21 cellular contexts compared by ENCODE assay signal in the genomic region with DNA sequence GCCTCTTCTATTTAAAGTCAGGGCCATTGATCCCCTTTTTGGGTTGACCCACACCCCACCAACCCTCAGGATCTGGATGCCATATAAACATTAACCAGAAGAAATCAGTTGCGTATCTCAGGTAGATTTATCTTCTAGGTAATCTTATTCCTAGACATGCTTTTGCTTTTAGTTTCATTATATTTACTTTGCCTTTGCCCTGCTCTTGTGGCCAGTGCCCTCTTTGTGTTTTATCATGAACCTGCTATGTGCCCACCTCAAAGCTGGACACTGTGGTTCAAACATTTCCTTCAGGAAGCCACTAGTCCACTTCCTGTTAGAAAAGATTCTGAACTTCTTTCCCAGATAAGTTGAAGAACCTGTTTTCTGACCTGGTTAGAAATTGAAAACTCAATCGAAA.
DNase-seq lines count a peak whose midpoint lies in the region; ATAC-seq, FAIRE-seq and TF ChIP-seq lines count a peak whose summit lies in the region.
"Had no signal": no experiment of that assay in that cellular context is flagged by ENCODE, and none has a peak within 500 bp of the region (broad histone marks: within the 10 kb centered on the region; RNA-seq: fewer than 3 reads in every experiment).

No MANE protein-coding gene starts in this region.

- no TSS peak for BruUV-seq in HepG2 (replicated peaks; lab: Mats Ljungman, UMichigan)

- no peak overlapping the region for H3K4me2 ChIP-seq in HepG2 (ENCODE audit: low read depth, low read length)
- H3K4me2 ChIP-seq: neural progenitor cell had no signal

- H3K36me3 ChIP-seq in left ventricle myocardium inferior, result no peaks in the 10 kb centered on the region
- no peaks in the 10 kb centered on the region for H3K36me3 ChIP-seq in esophagus squamous epithelium
- H3K36me3 ChIP-seq in psoas muscle (ENCODE audit: insufficient read depth in 1 of 2, low read depth in 1 of 2), result no peaks in the 10 kb centered on the region
- H3K36me3 ChIP-seq in HepG2 (replicated peaks in 1 of 2; ENCODE audit: control insufficient read depth in 1 of 2, insufficient read depth in 2 of 2, low read length in 2 of 2), result no peaks in the 10 kb centered on the region
- H3K36me3 ChIP-seq: neural progenitor cell, thyroid gland had no signal

- CTCF ChIA-PET in HepG2 (lab: Yijun Ruan, JAX; ENCODE audit: low intra/inter-chr PET ratio, low total read pairs), result no interaction called here

- TF ChIP-seq POLR2A in esophagus squamous epithelium (IDR thresholded peaks at IDR 0.05) (no peak), HepG2 (IDR thresholded peaks at IDR 0.05; ENCODE audit: insufficient read depth in 1 of 2, low read depth in 2 of 2, low read length in 2 of 2) (no peak)

- no peak overlapping the region for H3K4me3 ChIP-seq in left ventricle myocardium inferior
- no peak overlapping the region for H3K4me3 ChIP-seq in esophagus squamous epithelium
- H3K4me3 ChIP-seq in psoas muscle, result no peak overlapping the region
- no peak overlapping the region for H3K4me3 ChIP-seq in HepG2 (replicated peaks in 1 of 3; ENCODE audit: insufficient read depth in 1 of 3, low read depth in 2 of 3, low read length in 3 of 3)
- H3K4me3 ChIP-seq: neural progenitor cell, SK-N-MC, thyroid gland had no signal

- POLR2A ChIA-PET in HepG2 (lab: Yijun Ruan, JAX), result no interaction called here

- no peak for TF ChIP-seq CTCF in left ventricle myocardium inferior (IDR thresholded peaks at IDR 0.05; ENCODE audit: borderline replicate concordance)
- no peak for TF ChIP-seq CTCF in esophagus squamous epithelium (IDR thresholded peaks at IDR 0.05)
- TF ChIP-seq CTCF in psoas muscle (IDR thresholded peaks at IDR 0.05), result no peak
- no peak for TF ChIP-seq CTCF in HepG2 (CRISPR knock-in tag; IDR thresholded peaks at IDR 0.05)

- TF ChIP-seq RAD21 in HepG2 (CRISPR knock-in tag; IDR thresholded peaks at IDR 0.05), result no peak

- intact Hi-C loops in left ventricle myocardium inferior (cut with micrococcal nuclease) (no loop called here), left ventricle myocardium superior (cut with micrococcal nuclease) (no loop called here), esophagus squamous epithelium (cut with DNase I) (no loop called here), psoas muscle (cut with DNase I) (no loop called here), HepG2 (cut with micrococcal nuclease; ENCODE audit: unreplicated experiment) (no loop called here)

- H4K20me1 ChIP-seq in HepG2 (ENCODE audit: insufficient read depth, low read length), result no peaks in the 10 kb centered on the region

- ATAC-seq in left ventricle myocardium superior (no peak), psoas muscle (no peak), HepG2 (no peak), HG03196 (IDR thresholded peaks at IDR 0.05; ENCODE audit: unreplicated experiment) (no peak)

- no peak for TF ChIP-seq EP300 in HepG2 (IDR thresholded peaks at IDR 0.05; ENCODE audit: low read depth in 2 of 2, low read length in 2 of 2)
- no peak for TF ChIP-seq EP300 in HepG2 (CRISPR knock-in tag; IDR thresholded peaks at IDR 0.05; ENCODE audit: borderline replicate concordance)

- H3K27me3 ChIP-seq in left ventricle myocardium inferior (ENCODE audit: low read depth) (no peaks in the 10 kb centered on the region), esophagus squamous epithelium (no peaks in the 10 kb centered on the region), psoas muscle (ENCODE audit: insufficient read depth in 3 of 3, low read length in 2 of 3) (no peaks in the 10 kb centered on the region), HepG2 (ENCODE audit: control insufficient read depth in 1 of 2, insufficient read depth in 2 of 2, low read length in 2 of 2) (no peaks in the 10 kb centered on the region)
- H3K27me3 ChIP-seq: neural progenitor cell, thyroid gland had no signal

- peaks cover 26% of the 10 kb centered on the region for H3K4me1 ChIP-seq in left ventricle myocardium inferior
- H3K4me1 ChIP-seq in esophagus squamous epithelium, result peaks cover 8 to 35% (median 21%) of the 10 kb centered on the region in 3 donors
- H3K4me1 ChIP-seq in psoas muscle, result no peaks in the 10 kb centered on the region
- no peaks in the 10 kb centered on the region for H3K4me1 ChIP-seq in HepG2 (ENCODE audit: insufficient read depth, low read length)
- H3K4me1 ChIP-seq: neural progenitor cell had no signal

- no peak overlapping the region for H2AFZ ChIP-seq in HepG2 (ENCODE audit: low read length)

- FAIRE-seq in HepG2 (lab: Jason Lieb, UNC), result no peak

- H3K9me3 ChIP-seq in left ventricle myocardium inferior (replicated peaks), result no peaks in the 10 kb centered on the region
- H3K9me3 ChIP-seq in esophagus squamous epithelium, result no peaks in the 10 kb centered on the region
- H3K9me3 ChIP-seq in psoas muscle, result no peaks in the 10 kb centered on the region
- H3K9me3 ChIP-seq in HepG2 (ENCODE audit: low read length), result no peaks in the 10 kb centered on the region
- H3K9me3 ChIP-seq: thyroid gland had no signal

- WGBS in esophagus squamous epithelium, 2 donors, result 52 to 61% methylated on average over 2 of the region's 2 CpGs
- 82 to 97% (median 93%) methylated on average over 2 of the region's 2 CpGs for WGBS in psoas muscle, 3 donors
- 7% methylated on average over 2 of the region's 2 CpGs for WGBS in HepG2 (ENCODE audit: low lambda C conversion rate)

- no peaks in the 10 kb centered on the region for H3K79me2 ChIP-seq in HepG2 (ENCODE audit: insufficient read depth, low read length)

- DNase-seq in left ventricle myocardium inferior (no peak), left ventricle myocardium superior (no peak), esophagus squamous epithelium (lab: John Stamatoyannopoulos, UW) (no peak), psoas muscle (no peak), HepG2 (ENCODE audit: low spot score) (no peak), GDM1 (lab: John Stamatoyannopoulos, UW) (no peak), HCEC 1CT (no peak)
- DNase-seq: activated B cell treated with CpG ODN at 0.5 μM for 24 hours; activated CD4-positive, alpha-beta memory T cell treated with anti-CD3 and anti-CD28 coated beads, Interleukin-2, amount 10 ng/mL, durations not matched to agents 7 days and 5 days; activated effector memory CD4-positive, alpha-beta T cell treated with anti-CD3 and anti-CD28 coated beads, Interleukin-2, amount 50 U/mL, for 16 hours; KBM-7; NCI-H146; NCI-H2171; NCI-H524; RPMI8226; stimulated activated CD4-positive, alpha-beta T cell treated with anti-CD3 and anti-CD28 coated beads, Interleukin-2, amount 100 ng/mL, for 48 hours; stimulated activated naive CD4-positive, alpha-beta T cell had no signal

- H3K27ac ChIP-seq in left ventricle myocardium inferior (replicated peaks), result peak overlapping the region; percentile 57
- H3K27ac ChIP-seq in esophagus squamous epithelium, result peak overlapping the region in 3 of 4 donors; percentile 23 to 64 (median 49)
- peak overlapping the region; percentile 33 for H3K27ac ChIP-seq in psoas muscle
- no peak overlapping the region for H3K27ac ChIP-seq in HepG2 (ENCODE audit: extremely low read length, insufficient read depth, low read length)
- H3K27ac ChIP-seq: neural progenitor cell, SK-N-MC had no signal

- in situ Hi-C loops in HepG2 (cut with HindIII; ENCODE audit: extremely low pct_ligation_motif_present, low pct_unique_long_range_greater_than_20kb), result no loop called here

- H3K9ac ChIP-seq in HepG2 (ENCODE audit: insufficient read depth, low read depth, low read length), result no peak overlapping the region
- H3K9ac ChIP-seq: neural progenitor cell had no signal

TF ChIP-seq in HepG2, 621 proteins besides CTCF, POLR2A, EP300 and RAD21 (continues in another document):
- TF ChIP-seq ZNF704 (CRISPR knock-in tag; IDR thresholded peaks at IDR 0.05; ENCODE audit: borderline replicate concordance) (no peak), ZNF782 (CRISPR knock-in tag; IDR thresholded peaks at IDR 0.05; ENCODE audit: borderline replicate concordance) (no peak), CC2D1A (CRISPR knock-in tag; IDR thresholded peaks at IDR 0.05) (no peak), ZNF816 (CRISPR knock-in tag; IDR thresholded peaks at IDR 0.05; ENCODE audit: borderline replicate concordance) (no peak)
